ENCODE assay signal across 1 cellular context in genomic region chr12:98698603-98699463, GRCh38.
TF ChIP-seq lines count a peak whose summit lies in the region.

No MANE protein-coding gene starts in this region.

TF ChIP-seq in WTC11, 78 proteins besides CTCF, POLR2A, EP300 and RAD21 (continued from another document):
- no peak for TF ChIP-seq ZSCAN18 (CRISPR knock-in tag; IDR thresholded peaks at IDR 0.05)
- no peak for TF ChIP-seq MXD4 (CRISPR knock-in tag; IDR thresholded peaks at IDR 0.05; ENCODE audit: borderline replicate concordance)
- no peak for TF ChIP-seq ERG (CRISPR knock-in tag; IDR thresholded peaks at IDR 0.05)
- no peak for TF ChIP-seq SMAD3 (CRISPR knock-in tag; IDR thresholded peaks at IDR 0.05; ENCODE audit: borderline replicate concordance)
- TF ChIP-seq FOXJ3 (CRISPR knock-in tag; IDR thresholded peaks at IDR 0.05; ENCODE audit: borderline replicate concordance): no peak
- TF ChIP-seq TP53 (CRISPR knock-in tag; IDR thresholded peaks at IDR 0.05): no peak
- no peak for TF ChIP-seq JAZF1 (CRISPR knock-in tag; IDR thresholded peaks at IDR 0.05)
- no peak for TF ChIP-seq ZBTB21 (CRISPR knock-in tag; IDR thresholded peaks at IDR 0.05; ENCODE audit: borderline replicate concordance)
